8 cellular contexts compared by ENCODE assay signal in the genomic region with DNA sequence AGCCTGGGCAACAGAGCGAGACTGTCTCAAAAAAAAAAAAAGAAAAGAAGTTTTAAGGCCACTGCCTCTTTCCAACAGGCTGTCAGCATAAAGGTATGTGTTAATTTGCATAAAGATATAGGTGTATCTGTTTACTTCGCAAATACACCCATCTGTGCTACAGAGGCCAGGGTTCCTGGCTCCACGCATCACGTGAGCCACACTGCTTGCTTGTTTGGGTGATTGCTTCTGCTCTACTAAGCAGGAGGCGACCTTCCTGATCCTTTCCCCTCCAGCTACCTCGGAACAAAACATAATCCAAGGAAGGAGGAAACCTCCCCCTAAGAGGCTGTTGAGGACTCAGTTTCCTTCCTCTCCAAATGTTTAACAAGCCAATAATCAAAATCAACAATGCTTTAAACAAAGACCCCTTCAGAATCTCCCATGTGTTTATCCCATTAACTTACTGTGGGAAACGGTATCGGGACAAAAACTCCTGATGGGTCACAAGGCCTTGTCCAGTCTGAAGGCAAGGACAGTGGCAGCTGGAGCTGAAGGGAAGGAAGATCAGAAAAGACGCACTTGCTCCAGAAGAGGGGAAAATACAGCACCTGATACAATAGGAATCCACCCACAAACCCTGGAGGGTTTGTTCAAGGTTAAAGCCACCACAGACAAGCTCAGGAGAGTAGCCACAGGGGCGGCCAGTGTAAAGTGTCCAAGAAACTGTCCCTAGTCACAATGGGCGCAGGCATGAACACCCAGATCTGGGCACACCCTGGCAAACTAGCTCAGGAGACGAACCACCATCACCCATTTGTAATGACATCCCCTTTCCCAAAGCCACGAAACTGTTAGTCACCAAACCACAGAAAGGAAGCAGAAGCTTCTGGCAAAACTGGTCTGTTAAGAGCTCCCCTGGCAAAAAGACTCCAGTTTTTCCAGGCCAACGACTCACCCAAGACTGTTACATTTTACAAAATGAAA. TPM values are rescaled to one million over a fixed set of nuclear protein-coding genes. Genes with fewer than 3 reads are reported as not detected.
DNase-seq lines count a peak whose midpoint lies in the region; ATAC-seq and TF ChIP-seq lines count a peak whose summit lies in the region.

No MANE protein-coding gene starts in this region.

- peaks cover 0 to 26% (median 20%) of the 10 kb centered on the region in 4 donors for H3K4me1 ChIP-seq in sigmoid colon

- no peaks in the 10 kb centered on the region for H3K36me3 ChIP-seq in SK-N-MC (ENCODE audit: insufficient read depth, low read length)
- H3K36me3 ChIP-seq in sigmoid colon = no peaks in the 10 kb centered on the region

- WGBS in sigmoid colon, 2 donors = 66 to 72% methylated on average over 14 of the region's 14 CpGs

- no peaks in the 10 kb centered on the region for H3K27me3 Mint-ChIP-seq in HFFc6 (ENCODE audit: insufficient read depth)

- peak; percentile 85 for DNase-seq in HFFc6
- no peak for DNase-seq in SK-N-MC (ENCODE audit: low read depth, low spot score)
- DNase-seq in foreskin fibroblast = peak; percentile 81 to 90
- DNase-seq in sigmoid colon = no peak
- no peak for DNase-seq in activated CD4-positive, alpha-beta T cell treated with anti-CD3 and anti-CD28 coated beads for 4 hours
- DNase-seq in activated CD4-positive, alpha-beta T cell treated with anti-CD3 and anti-CD28 coated beads for 48 hours = no peak
- DNase-seq in NCI-H345 (lab: John Stamatoyannopoulos, UW) = no peak

- H3K36me3 Mint-ChIP-seq in HFFc6 (ENCODE audit: low read depth) = no peaks in the 10 kb centered on the region

- intact Hi-C loops in sigmoid colon (cut with DNase I) = no loop called here

- no peak overlapping the region for H3K9ac ChIP-seq in SK-N-MC (ENCODE audit: insufficient read length)

- H3K27ac Mint-ChIP-seq in HFFc6 = peak overlapping the region; percentile 94

- H3K4me1 Mint-ChIP-seq in HFFc6 (ENCODE audit: low read depth) = peaks cover 56% of the 10 kb centered on the region

- no peaks in the 10 kb centered on the region for H3K9me3 ChIP-seq in SK-N-MC (ENCODE audit: low read depth, low read length)
- H3K9me3 ChIP-seq in sigmoid colon = no peaks in the 10 kb centered on the region

- H3K4me3 Mint-ChIP-seq in HFFc6 = peak overlapping the region; percentile 88

- H3K4me3 ChIP-seq in SK-N-MC = no peak overlapping the region
- H3K4me3 ChIP-seq in foreskin fibroblast (ENCODE audit: low read depth in 1 of 2, low read length in 2 of 2) = no peak overlapping the region
- no peak overlapping the region for H3K4me3 ChIP-seq in sigmoid colon

- TF ChIP-seq CTCF in HFFc6 (IDR thresholded peaks at IDR 0.05) = no peak
- TF ChIP-seq CTCF in foreskin fibroblast (IDR thresholded peaks at IDR 0.05; ENCODE audit: low read depth, low read length) = no peak
- no peak for TF ChIP-seq CTCF in sigmoid colon (IDR thresholded peaks at IDR 0.05)

- H3K27me3 ChIP-seq in sigmoid colon = no peaks in the 10 kb centered on the region

- TF ChIP-seq EP300 in sigmoid colon (IDR thresholded peaks at IDR 0.05) = no peak

- no peak for TF ChIP-seq POLR2A in sigmoid colon (IDR thresholded peaks at IDR 0.05)

- H3K27ac ChIP-seq in SK-N-MC = peak overlapping the region; percentile 20; the same call in 1 of the 2 replicates
- peak overlapping the region; percentile 17 to 57 (median 39) for H3K27ac ChIP-seq in sigmoid colon

- H3K9me3 Mint-ChIP-seq in HFFc6 = no peaks in the 10 kb centered on the region

- ATAC-seq in HG02759 (IDR thresholded peaks at IDR 0.05; ENCODE audit: unreplicated experiment) = no peak

RNA-seq across cellular contexts. Expression of gene CTNNBIP1, which starts 17.2 kb away (rescaled TPM):
- total RNA-seq in HFFc6 (2021; fragmentation: NEBNext Ultra II Directional; extraction: Animal tissue kit (Norgen Biotek cat#: 25700)) = 10 to 100 TPM; 19.7 to 25.5 (median 21.4) TPM
- 10 to 100 TPM in 3 of 4 donors, 1 to 10 TPM in 1; 9.2 to 18.2 (median 13.7) TPM for total RNA-seq in sigmoid colon
- polyA plus RNA-seq in sigmoid colon = 10 to 100 TPM; 19.8 to 20.3 (median 19.9) TPM

RNA-seq across cellular contexts. Expression of gene LZIC, which starts 50.3 kb away (rescaled TPM):
- total RNA-seq in HFFc6 (2021; fragmentation: NEBNext Ultra II Directional; extraction: Animal tissue kit (Norgen Biotek cat#: 25700)) = 10 to 100 TPM; 28.0 to 34.8 (median 30.9) TPM
- total RNA-seq in sigmoid colon = 10 to 100 TPM; 25.1 to 29.6 (median 27.3) TPM
- polyA plus RNA-seq in sigmoid colon = 10 to 100 TPM; 23.7 to 50.4 (median 39.6) TPM

RNA-seq across cellular contexts. Expression of gene NMNAT1, which starts 50.4 kb away (rescaled TPM):
- 10 to 100 TPM; 12.9 to 16.0 (median 14.8) TPM for total RNA-seq in HFFc6 (2021; fragmentation: NEBNext Ultra II Directional; extraction: Animal tissue kit (Norgen Biotek cat#: 25700))
- 1 to 10 TPM; 5.1 to 9.7 (median 6.7) TPM for total RNA-seq in sigmoid colon
- polyA plus RNA-seq in sigmoid colon = 10 to 100 TPM; 12.0 to 14.6 (median 13.2) TPM

Comparison
In these comparisons a context has a peak if more than half of its experiments do, and no peak if none do; other contexts are left out.
1. DNase-seq: peak in HFFc6 (single experiment) and foreskin fibroblast (2 of 2); none in SK-N-MC (single experiment), sigmoid colon (single experiment), activated CD4-positive, alpha-beta T cell treated with anti-CD3 and anti-CD28 coated beads for 4 hours (0 of 2), activated CD4-positive, alpha-beta T cell treated with anti-CD3 and anti-CD28 coated beads for 48 hours (single experiment) and NCI-H345 (single experiment).